Comparison of ENCODE assay signal across 1 cellular context in genomic region chr1:111565957-111566356, GRCh38.
TF ChIP-seq lines count a peak whose summit lies in the region.

No MANE protein-coding gene starts in this region.

TF ChIP-seq in HepG2, 621 proteins besides CTCF, POLR2A, EP300 and RAD21 (continued from another document):
- TF ChIP-seq USF2 (IDR thresholded peaks at IDR 0.05; ENCODE audit: low read depth, low read length) (no peak), USF2 (CRISPR knock-in tag; IDR thresholded peaks at IDR 0.05; ENCODE audit: borderline replicate concordance) (no peak), BCL6 (CRISPR knock-in tag; IDR thresholded peaks at IDR 0.05) (peak; percentile 39; the same call in 1 of the 2 replicates), RARA (CRISPR knock-in tag; IDR thresholded peaks at IDR 0.05) (peak; percentile 60), FOXP4 (CRISPR knock-in tag; IDR thresholded peaks at IDR 0.05) (0 out of 2 replicates have a peak, but pooled peaks have one; percentile 12), GATAD2A (CRISPR knock-in tag; IDR thresholded peaks at IDR 0.05) (0 out of 2 replicates have a peak, but pooled peaks have one; percentile 29), ZNF614 (CRISPR knock-in tag; IDR thresholded peaks at IDR 0.05; ENCODE audit: borderline replicate concordance) (0 out of 2 replicates have a peak, but pooled peaks have one; percentile 39), ARID5B (CRISPR knock-in tag; IDR thresholded peaks at IDR 0.05) (0 out of 2 replicates have a peak, but pooled peaks have one; percentile 41), TFAP4 (IDR thresholded peaks at IDR 0.05; ENCODE audit: borderline replicate concordance, low read depth) (peak; percentile 58; the same call in 1 of the 2 replicates), NCOR1 (IDR thresholded peaks at IDR 0.05; ENCODE audit: borderline replicate concordance, low read length) (peak; percentile 34; the same call in 1 of the 2 replicates), SOX13 (IDR thresholded peaks at IDR 0.05) (no peak), SOX13 (CRISPR knock-in tag; conservative IDR thresholded peaks at IDR 0.05 in 1 of 2, IDR thresholded peaks at IDR 0.05 in 1 of 2) (peak in 1 of 2 experiments; percentile 46; a peak in 1 of 4 replicates), TEAD3 (CRISPR knock-in tag; optimal IDR thresholded peaks at IDR 0.05; ENCODE audit: borderline replicate concordance) (peak; percentile 15), CEBPG (CRISPR knock-in tag; IDR thresholded peaks at IDR 0.05) (0 out of 2 replicates have a peak, but pooled peaks have one; percentile 11), PAXIP1 (CRISPR knock-in tag; conservative IDR thresholded peaks at IDR 0.05) (0 out of 2 replicates have a peak, but pooled peaks have one; percentile 29), ZNF788 (CRISPR knock-in tag; IDR thresholded peaks at IDR 0.05; ENCODE audit: borderline replicate concordance) (no peak), ZNF281 (CRISPR knock-in tag; IDR thresholded peaks at IDR 0.05; ENCODE audit: borderline replicate concordance) (peak; percentile 10; the same call in 1 of the 2 replicates), HNF4A (CRISPR knock-in tag; IDR thresholded peaks at IDR 0.05) (peak; percentile 73), CEBPB (IDR thresholded peaks at IDR 0.05; ENCODE audit: borderline replicate concordance, low read depth, low read length) (peak; percentile 26; the same call in 1 of the 2 replicates), SKI (IDR thresholded peaks at IDR 0.05; ENCODE audit: partially characterized antibody) (peak; percentile 67), DMTF1 (CRISPR knock-in tag; IDR thresholded peaks at IDR 0.05) (no peak)
